Comparison of ENCODE assay signal across 20 cellular contexts in the genomic region with DNA sequence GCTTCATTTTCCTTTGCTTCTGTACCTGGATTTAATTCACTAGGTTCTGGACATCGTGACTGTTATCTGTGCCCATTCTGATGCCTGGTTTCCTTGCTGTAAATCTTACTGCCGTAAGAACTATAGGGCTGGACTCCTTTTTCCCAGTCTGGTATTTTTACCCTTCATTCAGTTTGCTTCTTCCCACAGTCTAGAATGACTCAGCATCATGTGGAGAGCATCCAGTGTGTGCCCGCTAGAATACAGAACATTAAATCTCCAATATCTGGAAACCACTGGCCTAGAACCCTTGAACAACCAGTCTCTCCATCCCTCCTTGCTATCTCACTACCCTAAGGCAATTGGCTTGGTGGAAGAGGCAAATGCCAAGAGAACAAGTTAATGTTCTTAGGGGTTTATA.
DNase-seq lines count a peak whose midpoint lies in the region; ATAC-seq and TF ChIP-seq lines count a peak whose summit lies in the region.
"Had no signal": no experiment of that assay in that cellular context is flagged by ENCODE, and none has a peak within 500 bp of the region (broad histone marks: within the 10 kb centered on the region; RNA-seq: fewer than 3 reads in every experiment).

No MANE protein-coding gene starts in this region.

- H3K27me3 ChIP-seq in mammary epithelial cell (ENCODE audit: insufficient read depth, low read length) (no peaks in the 10 kb centered on the region), prostate gland (replicated peaks; ENCODE audit: insufficient read depth) (no peaks in the 10 kb centered on the region)
- H3K27me3 ChIP-seq: ascending aorta, suprapubic skin, vagina had no signal

- intact Hi-C loops in mammary epithelial cell (cut with micrococcal nuclease) (no loop called here), prostate gland (cut with DNase I) (no loop called here)

- TF ChIP-seq CTCF in AG10803 (conservative IDR thresholded peaks at IDR 0.05; ENCODE audit: low read length) (no peak), mammary epithelial cell (conservative IDR thresholded peaks at IDR 0.05 in 1 of 2, IDR thresholded peaks at IDR 0.05 in 1 of 2; ENCODE audit: extremely low read depth in 1 of 2, insufficient read depth in 1 of 2, low read depth in 1 of 2, low read length in 2 of 2) (no peak), prostate gland (IDR thresholded peaks at IDR 0.05) (no peak)

- CTCF ChIA-PET in mammary epithelial cell (lab: Charles Lee; ENCODE audit: low non-redundant PET): no interaction called here

- TF ChIP-seq POLR2A in prostate gland (IDR thresholded peaks at IDR 0.05): no peak

- no peak overlapping the region for H3K27ac ChIP-seq in mammary epithelial cell (ENCODE audit: insufficient read depth, low read depth, low read length)
- H3K27ac ChIP-seq in prostate gland: no peak overlapping the region
- H3K27ac ChIP-seq: ascending aorta, suprapubic skin, vagina had no signal

- H3K4me3 ChIP-seq in AG10803 (ENCODE audit: low read length): no peak overlapping the region
- H3K4me3 ChIP-seq in mammary epithelial cell (replicated peaks in 1 of 3; ENCODE audit: insufficient read depth in 1 of 3, low read depth in 2 of 3, low read length in 3 of 3): no peak overlapping the region
- no peak overlapping the region for H3K4me3 ChIP-seq in prostate gland
- H3K4me3 ChIP-seq: ascending aorta, suprapubic skin, vagina had no signal

- WGBS in mammary epithelial cell (ENCODE audit: low coverage, missing lambda C conversion rate): 81% methylated on average over 3 of the region's 3 CpGs
- 86% methylated on average over 3 of the region's 3 CpGs for WGBS in prostate gland

- H2AFZ ChIP-seq in mammary epithelial cell (ENCODE audit: low read depth, low read length): no peak overlapping the region

- H3K9me3 ChIP-seq in mammary epithelial cell (replicated peaks; ENCODE audit: insufficient read depth, low read length): no peaks in the 10 kb centered on the region
- no peaks in the 10 kb centered on the region for H3K9me3 ChIP-seq in prostate gland
- H3K9me3 ChIP-seq: ascending aorta, suprapubic skin, vagina had no signal

- no peaks in the 10 kb centered on the region for H3K79me2 ChIP-seq in mammary epithelial cell (ENCODE audit: insufficient read depth, low read length)

- H3K4me2 ChIP-seq in mammary epithelial cell (ENCODE audit: insufficient read depth, low read depth, low read length): no peak overlapping the region

- dilution Hi-C loops in mammary epithelial cell (cut with HindIII; ENCODE audit: low sequenced_read_pairs): no loop called here

- no peak for ATAC-seq in HG03280 (IDR thresholded peaks at IDR 0.05; ENCODE audit: unreplicated experiment)
- ATAC-seq: activated T-cell treated with anti-CD3 and anti-CD28 coated beads, Interleukin-2, amount 50 U/mL, for 4 hours; Right ventricle myocardium inferior had no signal

- no peak overlapping the region for H3K9ac ChIP-seq in mammary epithelial cell (ENCODE audit: insufficient read depth, low read length)

- in situ Hi-C loops in mammary epithelial cell (cut with MboI; ENCODE audit: low sequenced_read_pairs in 2 of 2): no loop called here

- no peaks in the 10 kb centered on the region for H3K36me3 ChIP-seq in mammary epithelial cell (ENCODE audit: insufficient read depth, low read length)
- H3K36me3 ChIP-seq in prostate gland: no peaks in the 10 kb centered on the region
- H3K36me3 ChIP-seq: ascending aorta, suprapubic skin, vagina had no signal

- no peaks in the 10 kb centered on the region for H4K20me1 ChIP-seq in mammary epithelial cell (ENCODE audit: insufficient read depth, low read length)

- H3K4me1 ChIP-seq in mammary epithelial cell (ENCODE audit: insufficient read depth, low read length) (peaks cover 3% of the 10 kb centered on the region), prostate gland (replicated peaks) (no peaks in the 10 kb centered on the region)
- H3K4me1 ChIP-seq: ascending aorta, vagina had no signal

- DNase-seq in AG10803 (ENCODE audit: low read depth) (peak; percentile 13), LHCN-M2 (ENCODE audit: low read depth) (peak; percentile 63), mammary epithelial cell (peak; percentile 21), kidney tubule cell (ENCODE audit: low spot score) (peak; percentile 34), prostate gland (ENCODE audit: low spot score) (no peak)
- DNase-seq in activated effector memory CD4-positive, alpha-beta T cell treated with Interleukin-2 at 50 U/mL for 16 hours: no peak
- no peak for DNase-seq in stimulated activated CD4-positive, alpha-beta T cell treated with anti-CD3 and anti-CD28 coated beads, Interleukin-4, amount 100 ng/mL, for 1 hour
- DNase-seq: activated CD8-positive, alpha-beta memory T cell treated with anti-CD3 and anti-CD28 coated beads for 24 hours; activated naive CD4-positive, alpha-beta T cell treated with anti-CD3 and anti-CD28 coated beads, Interleukin-2, amount 50 U/mL, for 16 hours; activated T-cell treated with anti-CD3 and anti-CD28 coated beads, Interleukin-2, amount 50 U/mL, for 4 hours; effector memory CD4-positive, alpha-beta T cell; H7; NCI-H1105 treated with DMSO at 0.1 percent for 48 hours; NCI-H524 treated with DMSO at 0.1 percent for 48 hours; stimulated activated CD4-positive, alpha-beta T cell treated with anti-CD3 and anti-CD28 coated beads, Interleukin-12 subunit alpha, Interleukin-12 subunit beta, amount 100 ng/mL, for 4 hours had no signal

- BruUV-seq in mammary epithelial cell (replicated peaks; lab: Mats Ljungman, UMichigan): no TSS peak

Comparison
In these comparisons a context has a peak if more than half of its experiments do, and no peak if none do; other contexts are left out.
1. DNase-seq: peak in AG10803 (single experiment), LHCN-M2 (single experiment), mammary epithelial cell (single experiment) and kidney tubule cell (single experiment); none in activated effector memory CD4-positive, alpha-beta T cell treated with Interleukin-2 at 50 U/mL for 16 hours (single experiment), stimulated activated CD4-positive, alpha-beta T cell treated with anti-CD3 and anti-CD28 coated beads, Interleukin-4, amount 100 ng/mL, for 1 hour (single experiment) and prostate gland (single experiment).